Comparison of ENCODE assay signal across 5 cellular contexts in genomic region chr15:38464675-38465074, GRCh38.
"Had no signal": no experiment of that assay in that cellular context is flagged by ENCODE, and none has a peak within 500 bp of the region (broad histone marks: within the 10 kb centered on the region; RNA-seq: fewer than 3 reads in every experiment).

No MANE protein-coding gene starts in this region.

- ATAC-seq: GM23338, K562 had no signal

- H3K4me3 ChIP-seq: GM23338, K562 had no signal

- DNase-seq: H9, HCEC 1CT, IMR-90 had no signal
